Comparison of ENCODE assay signal across 12 cellular contexts in genomic region chrX:43693602-43694406, GRCh38. TPM values are rescaled to one million over a fixed set of nuclear protein-coding genes. Genes with fewer than 3 reads are reported as not detected.
DNase-seq lines count a peak whose midpoint lies in the region; ATAC-seq lines count a peak whose summit lies in the region.
"Had no signal": no experiment of that assay in that cellular context is flagged by ENCODE, and none has a peak within 500 bp of the region (broad histone marks: within the 10 kb centered on the region; RNA-seq: fewer than 3 reads in every experiment).

No MANE protein-coding gene starts in this region.

- no peaks in the 10 kb centered on the region for H3K36me3 Mint-ChIP-seq in activated naive CD4-positive, alpha-beta T cell treated with anti-CD3 and anti-CD28 coated beads, Interleukin-2, amount 10 ng/mL, durations not matched to agents 7 days and 5 days
- H3K36me3 Mint-ChIP-seq: CD14-positive monocyte, natural killer cell had no signal

- ATAC-seq in HG03342 (IDR thresholded peaks at IDR 0.05; ENCODE audit: unreplicated experiment) = no peak
- no peak for ATAC-seq in HG03175 (IDR thresholded peaks at IDR 0.05; ENCODE audit: unreplicated experiment)
- ATAC-seq: natural killer cell had no signal

- peak; percentile 11 for DNase-seq in EH (ENCODE audit: low read depth)
- DNase-seq in SHP77 (lab: John Stamatoyannopoulos, UW) = peak; percentile 19 to 27
- DNase-seq in fibroblast of peridontal ligament (ENCODE audit: extremely low read depth) = peak; percentile 1
- peak; percentile 6 for DNase-seq in renal cortical epithelial cell (ENCODE audit: low read depth)
- DNase-seq in activated naive CD4-positive, alpha-beta T cell treated with anti-CD3 and anti-CD28 coated beads, Interleukin-2, amount 10 ng/mL, durations not matched to agents 7 days and 5 days = no peak
- no peak for DNase-seq in MV-4-11 (lab: John Stamatoyannopoulos, UW)
- DNase-seq: activated T-cell treated with anti-CD3 and anti-CD28 coated beads, Interleukin-2, amount 50 U/mL, for 24 hours; natural killer cell; stimulated activated CD8-positive, alpha-beta memory T cell treated with anti-CD3 and anti-CD28 coated beads, Interleukin-4, amount 100 ng/mL, for 48 hours had no signal

- H3K27me3 Mint-ChIP-seq in activated naive CD4-positive, alpha-beta T cell treated with anti-CD3 and anti-CD28 coated beads, Interleukin-2, amount 10 ng/mL, durations not matched to agents 7 days and 5 days = no peaks in the 10 kb centered on the region

- CTCF ChIA-PET in activated naive CD4-positive, alpha-beta T cell treated with anti-CD3 and anti-CD28 coated beads, Interleukin-2, amount 10 ng/mL, durations not matched to agents 7 days and 5 days (lab: Charles Lee) = no interaction called here

- H3K4me3 Mint-ChIP-seq in activated naive CD4-positive, alpha-beta T cell treated with anti-CD3 and anti-CD28 coated beads, Interleukin-2, amount 10 ng/mL, durations not matched to agents 7 days and 5 days = no peak overlapping the region
- H3K4me3 Mint-ChIP-seq: activated T-cell treated with anti-CD3 and anti-CD28 coated beads, Interleukin-2, amount 50 U/mL, for 24 hours; CD14-positive monocyte; natural killer cell had no signal

- H3K9me3 Mint-ChIP-seq in activated naive CD4-positive, alpha-beta T cell treated with anti-CD3 and anti-CD28 coated beads, Interleukin-2, amount 10 ng/mL, durations not matched to agents 7 days and 5 days = no peaks in the 10 kb centered on the region
- H3K9me3 Mint-ChIP-seq: activated T-cell treated with anti-CD3 and anti-CD28 coated beads, Interleukin-2, amount 50 U/mL, for 24 hours; natural killer cell had no signal

- H3K4me1 Mint-ChIP-seq in activated naive CD4-positive, alpha-beta T cell treated with anti-CD3 and anti-CD28 coated beads, Interleukin-2, amount 10 ng/mL, durations not matched to agents 7 days and 5 days = no peaks in the 10 kb centered on the region
- H3K4me1 Mint-ChIP-seq: natural killer cell had no signal

- no peak overlapping the region for H3K27ac Mint-ChIP-seq in activated naive CD4-positive, alpha-beta T cell treated with anti-CD3 and anti-CD28 coated beads, Interleukin-2, amount 10 ng/mL, durations not matched to agents 7 days and 5 days
- H3K27ac Mint-ChIP-seq: activated T-cell treated with anti-CD3 and anti-CD28 coated beads, Interleukin-2, amount 50 U/mL, for 24 hours; CD14-positive monocyte; natural killer cell had no signal

RNA-seq across cellular contexts. Expression of gene MAOA, which starts 37.7 kb away (rescaled TPM):
- total RNA-seq in renal cortical epithelial cell = 9.9 and 137 TPM in 2 replicates

Comparison
In these comparisons a context has a peak if more than half of its experiments do, and no peak if none do; other contexts are left out.
1. DNase-seq: peak in EH (single experiment), SHP77 (2 of 2), fibroblast of peridontal ligament (single experiment) and renal cortical epithelial cell (single experiment); none in activated naive CD4-positive, alpha-beta T cell treated with anti-CD3 and anti-CD28 coated beads, Interleukin-2, amount 10 ng/mL, durations not matched to agents 7 days and 5 days (single experiment) and MV-4-11 (single experiment).